ENCODE assay signal across 8 cellular contexts in genomic region chr19:42313096-42313839, GRCh38. TPM values are rescaled to one million over a fixed set of nuclear protein-coding genes. Genes with fewer than 3 reads are reported as not detected.
DNase-seq lines count a peak whose midpoint lies in the region; ATAC-seq and TF ChIP-seq lines count a peak whose summit lies in the region.

Gene TMEM145 (plus strand): TSS chr19:42313309. CDS start chr19:42313377, 68 bp downstream.

- H3K9ac ChIP-seq in ES-I3 (ENCODE audit: low read depth, low read length) (peak within 1 kb of the TSS; percentile 88), KMS-11 (no peak within 1 kb of the TSS), SK-N-MC (ENCODE audit: insufficient read length) (no peak within 1 kb of the TSS)

- H3K4me1 ChIP-seq in ES-I3 (ENCODE audit: insufficient read depth, low read length) (no peaks in the 10 kb centered on the region), KMS-11 (ENCODE audit: low read depth, poor library complexity, severe bottlenecking) (peaks cover 5% of the 10 kb centered on the region)

- H3K27me3 ChIP-seq in KMS-11 (ENCODE audit: insufficient read depth, low read depth) (peaks cover 64% of the 10 kb centered on the region), kidney epithelial cell (ENCODE audit: control insufficient read depth, insufficient read depth, low read length) (peaks cover 27% of the 10 kb centered on the region)

- peak within 1 kb of the TSS; percentile 53 for H2AFZ ChIP-seq in KMS-11 (ENCODE audit: low read depth)

- DNase-seq in SK-N-MC (ENCODE audit: low read depth, low spot score) (no peak), cerebellum (ENCODE audit: low spot score) (peak; percentile 90), kidney epithelial cell (ENCODE audit: low read depth) (no peak)
- DNase-seq in stimulated activated CD4-positive, alpha-beta T cell treated with anti-CD3 and anti-CD28 coated beads, Interleukin-4, amount 100 ng/mL, for 1 hour: peak; percentile 51

- no peak for TF ChIP-seq CTCF in KMS-11 (conservative IDR thresholded peaks at IDR 0.05; ENCODE audit: low read depth, low read length)
- TF ChIP-seq CTCF in kidney epithelial cell (IDR thresholded peaks at IDR 0.05; ENCODE audit: insufficient read depth, low read length, poor library complexity, severe bottlenecking): no peak

- no peak within 1 kb of the TSS for H3K27ac ChIP-seq in KMS-11
- H3K27ac ChIP-seq in SK-N-MC: no peak within 1 kb of the TSS

- H3K36me3 ChIP-seq in ES-I3 (ENCODE audit: insufficient read depth, low read length) (no peaks in the 10 kb centered on the region), KMS-11 (ENCODE audit: insufficient read depth) (no peaks in the 10 kb centered on the region), SK-N-MC (ENCODE audit: insufficient read depth, low read length) (no peaks in the 10 kb centered on the region), kidney epithelial cell (ENCODE audit: control insufficient read depth, insufficient read depth, low read length) (no peaks in the 10 kb centered on the region)

- no peaks in the 10 kb centered on the region for H4K20me1 ChIP-seq in KMS-11 (ENCODE audit: insufficient read depth)

- H3K9me3 ChIP-seq in ES-I3 (ENCODE audit: control insufficient read depth, insufficient read depth, low read length) (no peaks in the 10 kb centered on the region), SK-N-MC (ENCODE audit: low read depth, low read length) (no peaks in the 10 kb centered on the region)

- no peaks in the 10 kb centered on the region for H3K79me2 ChIP-seq in KMS-11 (ENCODE audit: insufficient read depth, low read depth)

- H3K4me2 ChIP-seq in KMS-11: peak within 1 kb of the TSS; percentile 97

- H3K4me3 ChIP-seq in KMS-11 (IDR thresholded peaks at IDR 0.05; ENCODE audit: insufficient read depth, low read depth, low read length) (no peak within 1 kb of the TSS), SK-N-MC (peak within 1 kb of the TSS; percentile 28), kidney epithelial cell (ENCODE audit: low read depth, low read length) (peak within 1 kb of the TSS; percentile 25)

- ATAC-seq in GM21447 (IDR thresholded peaks at IDR 0.05; ENCODE audit: unreplicated experiment) (no peak), HG02588 (IDR thresholded peaks at IDR 0.05; ENCODE audit: unreplicated experiment) (no peak)

RNA-seq across cellular contexts. Expression of gene TMEM145, which starts in this region (rescaled TPM):
- total RNA-seq in cerebellum: 40.8 TPM
- total RNA-seq in kidney epithelial cell: 0.54 and 4.9 TPM in 2 replicates

Comparison
In these comparisons a context has a peak if more than half of its experiments do, and no peak if none do; other contexts are left out.
1. DNase-seq: peak in cerebellum (single experiment) and stimulated activated CD4-positive, alpha-beta T cell treated with anti-CD3 and anti-CD28 coated beads, Interleukin-4, amount 100 ng/mL, for 1 hour (single experiment); none in SK-N-MC (single experiment) and kidney epithelial cell (single experiment).